ENCODE assay signal across 8 cellular contexts in the genomic region with DNA sequence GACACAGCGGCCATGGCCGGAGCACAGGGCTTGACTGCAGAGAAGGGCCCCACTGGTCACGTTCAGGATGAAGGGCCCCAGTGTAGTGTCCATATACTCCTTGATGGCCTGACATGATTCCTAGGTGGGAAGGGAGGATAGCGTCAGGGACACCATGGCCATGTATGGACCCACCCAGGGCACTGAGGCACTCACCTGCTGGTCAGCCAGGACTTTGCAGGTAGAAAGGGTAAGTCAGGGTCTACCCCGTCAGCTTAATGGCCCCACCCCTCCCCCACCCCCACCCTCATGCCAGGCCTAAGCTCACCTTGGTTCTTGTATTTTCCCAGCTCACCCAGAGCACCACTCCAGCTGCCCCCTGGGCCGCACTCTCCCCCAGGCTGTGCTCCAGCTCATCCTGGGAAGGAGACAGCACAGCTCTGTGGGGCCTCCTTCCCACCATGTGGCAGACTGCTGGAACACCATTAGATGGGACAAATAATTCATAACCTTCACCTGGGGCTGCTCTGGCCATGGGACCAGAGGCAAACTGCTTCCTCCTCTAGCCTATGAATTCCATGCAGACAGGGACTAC. TPM values are rescaled to one million over a fixed set of nuclear protein-coding genes. Genes with fewer than 3 reads are reported as not detected.
DNase-seq lines count a peak whose midpoint lies in the region; ATAC-seq and TF ChIP-seq lines count a peak whose summit lies in the region.

No MANE protein-coding gene starts in this region.

- H3K4me1 Mint-ChIP-seq in natural killer cell = peaks cover 18 to 33% of the 10 kb centered on the region in 2 donors

- H3K27me3 Mint-ChIP-seq in natural killer cell (ENCODE audit: low read depth in 2 of 2) = no peaks in the 10 kb centered on the region

- no peaks in the 10 kb centered on the region for H3K36me3 Mint-ChIP-seq in natural killer cell

- ATAC-seq in natural killer cell (no peak), GM18861 (IDR thresholded peaks at IDR 0.05; ENCODE audit: unreplicated experiment) (no peak)

- TF ChIP-seq CTCF in 22Rv1 (IDR thresholded peaks at IDR 0.05) = no peak
- TF ChIP-seq CTCF in LNCaP clone FGC (IDR thresholded peaks at IDR 0.05; ENCODE audit: control insufficient read depth, extremely low read depth, insufficient read depth) = no peak
- no peak for TF ChIP-seq CTCF in coronary artery (IDR thresholded peaks at IDR 0.05)
- TF ChIP-seq CTCF in natural killer cell (IDR thresholded peaks at IDR 0.05) = no peak

- H3K27ac ChIP-seq in 22Rv1 (peak overlapping the region; percentile 96), coronary artery (peak overlapping the region; percentile 91 to 92)

- H3K27ac Mint-ChIP-seq in natural killer cell = peak overlapping the region; percentile 95 to 97

- H3K9me3 Mint-ChIP-seq in natural killer cell = no peaks in the 10 kb centered on the region

- H3K4me3 Mint-ChIP-seq in natural killer cell = peak overlapping the region; percentile 97

- DNase-seq in LNCaP clone FGC (ENCODE audit: low read depth) (no peak), coronary artery (ENCODE audit: low spot score) (peak; percentile 78), natural killer cell (no peak), mesenteric fat pad (ENCODE audit: low spot score) (no peak), pons (ENCODE audit: low spot score) (no peak)
- no peak for DNase-seq in stimulated activated CD4-positive, alpha-beta T cell treated with anti-CD3 and anti-CD28 coated beads, Interleukin-4, amount 100 ng/mL, for 24 hours

- intact Hi-C loops in natural killer cell (cut with micrococcal nuclease) = no loop called here

- H3K4me3 ChIP-seq in LNCaP clone FGC (ENCODE audit: low read depth, low read length) (peak overlapping the region; percentile 55; the same call in 1 of the 2 replicates), coronary artery (peak overlapping the region; percentile 74)

RNA-seq across cellular contexts. Expression of gene HYAL3, which starts 1.6 kb away (rescaled TPM):
- total RNA-seq in natural killer cell (1 to 10 TPM in 2 of 3 donors, under 1 TPM in 1; 0.93 to 2.0 (median 1.2) TPM), mesenteric fat pad (1.4 TPM)

RNA-seq across cellular contexts. Expression of gene NAA80, which starts 1.6 kb away (rescaled TPM):
- total RNA-seq in natural killer cell = 10 to 100 TPM; 22.2 to 30.3 (median 29.6) TPM
- 10.2 TPM for total RNA-seq in mesenteric fat pad

RNA-seq across cellular contexts. Expression of gene HYAL1, which starts 2.6 kb away (rescaled TPM):
- total RNA-seq in natural killer cell (1 to 10 TPM in 1 of 3 donors, under 1 TPM in 1, not detected in 1; 0.82 to 1.2 TPM), mesenteric fat pad (11.2 TPM)

RNA-seq across cellular contexts. Expression of gene IFRD2, which starts 8.5 kb away (rescaled TPM):
- total RNA-seq in natural killer cell (10 to 100 TPM; 27.8 to 39.1 (median 32.1) TPM), mesenteric fat pad (105 TPM)

RNA-seq across cellular contexts. Expression of gene HYAL2, which starts 21.8 kb away (rescaled TPM):
- 1 to 10 TPM; 1.2 to 3.7 (median 3.1) TPM for total RNA-seq in natural killer cell
- 118 TPM for total RNA-seq in mesenteric fat pad
